Comparison of ENCODE assay signal across 27 cellular contexts in genomic region chr7:42766810-42767423, GRCh38.
"Had no signal": no experiment of that assay in that cellular context is flagged by ENCODE, and none has a peak within 500 bp of the region (broad histone marks: within the 10 kb centered on the region; RNA-seq: fewer than 3 reads in every experiment).

No MANE protein-coding gene starts in this region.

- H3K9ac ChIP-seq: KMS-11 had no signal

- DNase-seq: activated CD4-positive, alpha-beta T cell treated with anti-CD3 and anti-CD28 coated beads, Interleukin-2, amount 10 ng/mL, durations not matched to agents 24 days and 14 days; activated CD4-positive, alpha-beta T cell treated with anti-CD3 and anti-CD28 coated beads, Interleukin-2, amount 50 U/mL, for 4 hours; activated CD8-positive, alpha-beta T cell treated with anti-CD3 and anti-CD28 coated beads, Interleukin-2, amount 10 ng/mL, durations not matched to agents 7 days and 5 days; activated gamma-delta T cell; activated naive CD4-positive, alpha-beta T cell treated with anti-CD3 and anti-CD28 coated beads for 36 hours; activated T-cell treated with anti-CD3 and anti-CD28 coated beads, Interleukin-2, amount 50 U/mL, for 24 hours; adrenal gland; body of pancreas; MM.1S; MV-4-11; NCI-H1092 treated with DMSO at 0.1 percent for 48 hours; NCI-H1417; NCI-H146; NCI-H187; NCI-H2029 treated with DMSO at 0.1 percent for 48 hours; NCI-H2107; NCI-H2171; NCI-H510A; NCI-H526; NCI-H748 treated with DMSO at 0.1 percent for 48 hours; SHP77; SJCRH30; T1000 had no signal

- H3K4me1 ChIP-seq: adrenal gland, body of pancreas, breast epithelium, SJCRH30 had no signal

- ATAC-seq: activated CD8-positive, alpha-beta T cell treated with anti-CD3 and anti-CD28 coated beads, Interleukin-2, amount 10 ng/mL, durations not matched to agents 7 days and 5 days; activated naive CD4-positive, alpha-beta T cell treated with anti-CD3 and anti-CD28 coated beads, Interleukin-2, amount 50 U/mL, for 72 hours; body of pancreas had no signal

- H3K9me3 ChIP-seq: adrenal gland, body of pancreas, breast epithelium, SJCRH30 had no signal

- H3K27ac ChIP-seq: adrenal gland, body of pancreas, breast epithelium, KMS-11, SJCRH30, SK-N-MC had no signal

- H3K27me3 ChIP-seq: adrenal gland, body of pancreas, breast epithelium had no signal

- H3K36me3 ChIP-seq: adrenal gland, breast epithelium, SJCRH30 had no signal

- H3K4me2 ChIP-seq: KMS-11 had no signal

- H3K4me3 ChIP-seq: adrenal gland, body of pancreas, breast epithelium, SJCRH30, SK-N-MC had no signal
